8 cellular contexts compared by ENCODE assay signal in the genomic region with DNA sequence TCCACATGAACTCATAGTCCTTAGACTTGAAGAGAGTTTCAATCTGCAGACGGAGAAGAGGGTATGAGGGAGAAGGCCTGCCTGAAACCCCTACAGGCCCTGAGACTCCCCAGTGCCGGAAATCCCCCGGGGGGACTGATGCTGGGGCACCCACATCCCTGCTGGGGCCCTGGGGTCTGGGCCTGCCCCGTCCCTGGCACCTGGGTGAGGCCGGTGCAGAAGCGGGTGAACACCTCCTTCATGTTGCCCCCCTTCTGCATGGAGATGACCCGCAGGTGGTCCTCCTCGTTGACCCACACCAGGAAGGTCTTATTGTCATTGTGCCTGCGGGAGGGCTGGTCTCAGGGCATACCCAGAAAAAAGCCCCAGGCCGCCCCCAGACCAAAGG. TPM values are rescaled to one million over a fixed set of nuclear protein-coding genes. Genes with fewer than 3 reads are reported as not detected.
DNase-seq lines count a peak whose midpoint lies in the region; ATAC-seq and TF ChIP-seq lines count a peak whose summit lies in the region.

No MANE protein-coding gene starts in this region.

- intact Hi-C loops in sciatic nerve (cut with DNase I), result no loop called here

- POLR2A ChIA-PET in RWPE1 (lab: Yijun Ruan, JAX; ENCODE audit: low non-redundant PET), result no interaction called here

- H3K4me3 ChIP-seq in DND-41 (ENCODE audit: low read depth in 1 of 2, low read length in 2 of 2) (0 out of 4 replicates have a peak overlapping the region, but pooled peaks of 1 of the 2 experiments have one; percentile 60), rectal smooth muscle tissue (ENCODE audit: low read length) (peak overlapping the region; percentile 83)

- no peak overlapping the region for H2AFZ ChIP-seq in DND-41 (ENCODE audit: low read depth, low read length)

- no peak for DNase-seq in DND-41
- no peak for DNase-seq in RWPE1 (ENCODE audit: low spot score)
- DNase-seq in amniotic stem cell (lab: John Stamatoyannopoulos, UW), result no peak
- DNase-seq in GM19240 (ENCODE audit: insufficient read length, low spot score), result no peak
- no peak for DNase-seq in sciatic nerve (ENCODE audit: low spot score)

- H4K20me1 ChIP-seq in DND-41 (ENCODE audit: insufficient read depth, low read length), result 0 out of 2 replicates have a peak, but pooled peaks cover 4% of the 10 kb centered on the region

- H3K27me3 ChIP-seq in DND-41 (ENCODE audit: insufficient read depth, low read length, poor library complexity) (no peaks in the 10 kb centered on the region), rectal smooth muscle tissue (ENCODE audit: control insufficient read depth, insufficient read depth, low read length) (no peaks in the 10 kb centered on the region)

- ATAC-seq in DND-41 (ENCODE audit: insufficient read depth, low read depth), result no peak
- ATAC-seq in esophagus mucosa, result peak; percentile 0
- ATAC-seq in HG03469 (IDR thresholded peaks at IDR 0.05; ENCODE audit: unreplicated experiment), result no peak
- ATAC-seq in sciatic nerve, result no peak

- H3K79me2 ChIP-seq in DND-41 (ENCODE audit: insufficient read depth, low read length), result no peaks in the 10 kb centered on the region

- H3K27ac ChIP-seq in DND-41 (ENCODE audit: low read length) (no peak overlapping the region), RWPE1 (peak overlapping the region; percentile 100), rectal smooth muscle tissue (ENCODE audit: low read depth, low read length) (peak overlapping the region; percentile 90)

- CTCF ChIA-PET in RWPE1 (lab: Yijun Ruan, JAX), result interaction anchor here (0.6 to 6.2 kb wide), 5 partner anchors 14 to 125 kb away, joined by 3 to 57 read pairs (median 5); no protein-coding TSS in a partner anchor

- TF ChIP-seq CTCF in DND-41 (IDR thresholded peaks at IDR 0.05; ENCODE audit: borderline replicate concordance, extremely low read depth, low read length, poor library complexity, severe bottlenecking) (no peak), RWPE1 (conservative IDR thresholded peaks at IDR 0.05; ENCODE audit: low read depth) (no peak)

- H3K4me2 ChIP-seq in DND-41 (ENCODE audit: insufficient read depth, low read length), result 0 out of 2 replicates have a peak overlapping the region, but pooled peaks have one; percentile 73

- H3K4me1 ChIP-seq in DND-41 (ENCODE audit: insufficient read depth, low read length), result peaks cover 8% of the 10 kb centered on the region; the same call in 1 of the 2 replicates
- peaks cover 27% of the 10 kb centered on the region for H3K4me1 ChIP-seq in rectal smooth muscle tissue (ENCODE audit: control insufficient read depth, insufficient read depth, low read length)

- H3K36me3 ChIP-seq in DND-41 (ENCODE audit: insufficient read depth, low read length) (no peaks in the 10 kb centered on the region), rectal smooth muscle tissue (ENCODE audit: control insufficient read depth, insufficient read depth, low read length) (peaks cover 4% of the 10 kb centered on the region)

- H3K9ac ChIP-seq in DND-41 (ENCODE audit: low read depth, low read length) (no peak overlapping the region; the same call in 1 of the 2 replicates), rectal smooth muscle tissue (ENCODE audit: low read length) (no peak overlapping the region)

- H3K9me3 ChIP-seq in DND-41 (ENCODE audit: insufficient read depth, low read length, severe bottlenecking), result no peaks in the 10 kb centered on the region

RNA-seq across cellular contexts. Expression of gene CKB, which starts 2.4 kb away (rescaled TPM):
- 17.8 TPM for total RNA-seq in esophagus mucosa
- 69.1 TPM for total RNA-seq in sciatic nerve

RNA-seq across cellular contexts. Expression of gene TRMT61A, which starts 8.7 kb away (rescaled TPM):
- total RNA-seq in esophagus mucosa (6.1 TPM), sciatic nerve (12.4 TPM)

RNA-seq across cellular contexts. Expression of gene BAG5, which starts 42.2 kb away (rescaled TPM):
- total RNA-seq in esophagus mucosa (23.6 TPM), sciatic nerve (30.3 TPM)

RNA-seq across cellular contexts. Expression of gene COA8, which starts 42.5 kb away (rescaled TPM):
- total RNA-seq in esophagus mucosa (30.3 TPM), sciatic nerve (37.4 TPM)
